ENCODE assay signal across 18 cellular contexts in the genomic region with DNA sequence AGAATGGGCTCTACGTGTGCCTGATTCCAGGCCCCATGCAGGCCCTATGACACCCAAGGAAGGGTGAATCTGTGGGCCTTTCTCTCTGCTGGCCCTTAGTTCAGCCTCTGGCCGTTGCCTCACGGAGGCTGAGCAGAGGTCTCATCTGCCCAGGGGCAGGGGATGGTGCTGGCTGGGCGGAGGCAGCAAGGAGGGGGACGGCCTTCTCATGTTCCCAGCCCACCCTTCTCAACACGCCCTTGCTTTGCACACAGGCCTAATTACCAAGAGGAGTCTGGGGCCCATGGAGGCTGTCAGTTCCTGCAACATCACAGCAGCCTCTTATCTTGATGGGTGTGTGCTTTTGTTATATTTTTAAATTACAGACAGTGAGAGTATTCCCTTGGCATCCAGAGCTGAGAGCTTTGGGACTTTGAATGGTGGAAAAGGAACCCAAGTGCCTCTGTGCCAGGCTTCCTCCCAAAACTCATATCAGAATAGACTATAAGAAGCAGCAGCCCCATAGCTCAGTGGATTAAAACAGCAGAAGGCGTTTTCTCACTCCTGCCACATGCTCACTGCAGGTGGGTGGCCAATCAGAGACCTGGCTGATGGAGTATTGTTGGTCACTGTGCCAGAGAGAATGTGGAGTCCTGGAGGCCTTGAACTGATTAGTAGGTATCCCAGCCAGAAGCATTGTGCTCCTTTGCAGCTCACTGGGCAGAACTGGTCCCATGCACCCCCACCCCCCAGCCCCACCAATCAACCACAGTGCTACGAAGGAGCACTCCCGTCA.
DNase-seq lines count a peak whose midpoint lies in the region; ATAC-seq and TF ChIP-seq lines count a peak whose summit lies in the region.
"Had no signal": no experiment of that assay in that cellular context is flagged by ENCODE, and none has a peak within 500 bp of the region (broad histone marks: within the 10 kb centered on the region; RNA-seq: fewer than 3 reads in every experiment).

No MANE protein-coding gene starts in this region.

- DNase-seq in SK-N-SH: peak; percentile 59
- no peak for DNase-seq in GM23338 (ENCODE audit: low spot score)
- peak; percentile 53 for DNase-seq in retina
- DNase-seq: EL, H9, Kasumi-1, MM.1S, NCI-H1105, NCI-H1694 treated with DMSO at 0.1 percent for 48 hours, NCI-H2107, NCI-H446 had no signal

- POLR2A ChIA-PET in SK-N-SH (lab: Yijun Ruan, JAX): no interaction called here

- H3K9me2 ChIP-seq in SK-N-SH: no peaks in the 10 kb centered on the region
- H3K9me2 ChIP-seq in GM23338 (ENCODE audit: insufficient read depth): no peaks in the 10 kb centered on the region

- no peak for TF ChIP-seq EP300 in SK-N-SH (IDR thresholded peaks at IDR 0.05; ENCODE audit: borderline replicate concordance in 1 of 2, low read depth in 1 of 2, low read length in 1 of 2)

- H3F3A ChIP-seq in SK-N-SH (replicated peaks; ENCODE audit: insufficient read depth) (no peaks in the 10 kb centered on the region), GM23338 (replicated peaks; ENCODE audit: low read depth) (no peaks in the 10 kb centered on the region)

- no peak overlapping the region; a peak in 1 of 4 replicates for H3K27ac ChIP-seq in SK-N-SH (ENCODE audit: low read depth in 2 of 2, low read length in 1 of 2)
- no peak overlapping the region for H3K27ac ChIP-seq in GM23338 (ENCODE audit: low read depth)
- H3K27ac ChIP-seq: A549 had no signal

- H3K27me3 ChIP-seq in SK-N-SH (ENCODE audit: insufficient read depth): no peaks in the 10 kb centered on the region
- no peaks in the 10 kb centered on the region for H3K27me3 ChIP-seq in GM23338 (ENCODE audit: insufficient read depth)

- no peak for TF ChIP-seq RAD21 in SK-N-SH (IDR thresholded peaks at IDR 0.05; ENCODE audit: low read length)

- no peak overlapping the region for H3K4me3 ChIP-seq in SK-N-SH (ENCODE audit: low read depth in 2 of 2, low read length in 1 of 2)
- no peak overlapping the region for H3K4me3 ChIP-seq in GM23338
- H3K4me3 ChIP-seq: A549 had no signal

- no peak for TF ChIP-seq CTCF in SK-N-SH (IDR thresholded peaks at IDR 0.05)
- TF ChIP-seq CTCF in GM23338 (conservative IDR thresholded peaks at IDR 0.05; ENCODE audit: low read depth in 2 of 2): no peak
- TF ChIP-seq CTCF in brain (conservative IDR thresholded peaks at IDR 0.05): no peak

- H3K27ac Mint-ChIP-seq in GM23338 (no peak overlapping the region), brain (peak overlapping the region in 4 of 5 experiments; percentile 48 to 84 (median 80))

- no peaks in the 10 kb centered on the region for H3K9me3 ChIP-seq in SK-N-SH
- H3K9me3 ChIP-seq: A549 had no signal

- H3K4me1 Mint-ChIP-seq in GM23338 (peaks cover 9% of the 10 kb centered on the region), brain (peaks cover 50% of the 10 kb centered on the region)
- H3K4me1 Mint-ChIP-seq: CD14-positive monocyte, IgD-negative memory B cell had no signal

- no peak for ATAC-seq in SK-N-SH treated with all-trans-retinoic acid at 6 μM for 48 hours
- ATAC-seq in GM23338: peak; percentile 50
- ATAC-seq in HG02763 (IDR thresholded peaks at IDR 0.05; ENCODE audit: unreplicated experiment): no peak
- no peak for ATAC-seq in GM19397 (IDR thresholded peaks at IDR 0.05; ENCODE audit: unreplicated experiment)
- ATAC-seq: A549 had no signal

- H3K4me1 ChIP-seq in SK-N-SH (ENCODE audit: control insufficient read depth in 1 of 2, insufficient read depth in 2 of 2, low read depth in 1 of 2, low read length in 1 of 2): peaks cover 0 to 20% of the 10 kb centered on the region in 2 experiments; a peak in 1 of 4 replicates
- H3K4me1 ChIP-seq in GM23338 (ENCODE audit: insufficient read depth): no peaks in the 10 kb centered on the region
- H3K4me1 ChIP-seq: A549 had no signal

- 79% methylated on average over 5 of the region's 9 CpGs for WGBS in SK-N-SH (ENCODE audit: low lambda C conversion rate)

- no peak overlapping the region for H2AFZ ChIP-seq in SK-N-SH (ENCODE audit: low read depth)
- no peak overlapping the region for H2AFZ ChIP-seq in GM23338

- H3K79me2 ChIP-seq in SK-N-SH (ENCODE audit: insufficient read depth): no peaks in the 10 kb centered on the region
- no peaks in the 10 kb centered on the region for H3K79me2 ChIP-seq in GM23338 (replicated peaks; ENCODE audit: insufficient read depth)

- H3K36me3 ChIP-seq in SK-N-SH (replicated peaks in 1 of 2; ENCODE audit: control insufficient read depth in 1 of 2, insufficient read depth in 2 of 2, low read length in 1 of 2): no peaks in the 10 kb centered on the region
- H3K36me3 ChIP-seq in GM23338 (ENCODE audit: insufficient read depth): no peaks in the 10 kb centered on the region

- H4K20me1 ChIP-seq in SK-N-SH (ENCODE audit: insufficient read depth) (no peaks in the 10 kb centered on the region), GM23338 (replicated peaks; ENCODE audit: insufficient read depth) (no peaks in the 10 kb centered on the region)

- CTCF ChIA-PET in SK-N-SH (lab: Yijun Ruan, JAX): interaction anchor here (2.0 kb wide), 1 partner anchor 10 kb away, joined by 4 read pairs; no protein-coding TSS in a partner anchor

- H3K4me3 Mint-ChIP-seq in GM23338 (no peak overlapping the region), brain (no peak overlapping the region)
- H3K4me3 Mint-ChIP-seq: H9, IgD-negative memory B cell had no signal

- H3K4me2 ChIP-seq in SK-N-SH (no peak overlapping the region), GM23338 (no peak overlapping the region)
- H3K4me2 ChIP-seq: A549 had no signal

- H3K36me3 Mint-ChIP-seq in GM23338 (ENCODE audit: low read depth) (no peaks in the 10 kb centered on the region), brain (no peaks in the 10 kb centered on the region)
- H3K36me3 Mint-ChIP-seq: CD14-positive monocyte, IgD-negative memory B cell had no signal

- H3K27me3 Mint-ChIP-seq in GM23338 (ENCODE audit: insufficient read depth, low read depth, poor library complexity) (peaks cover 3% of the 10 kb centered on the region), brain (no peaks in the 10 kb centered on the region)
- H3K27me3 Mint-ChIP-seq: IgD-negative memory B cell had no signal

- no peak overlapping the region for H3K9ac ChIP-seq in SK-N-SH

- H3K9me3 Mint-ChIP-seq in GM23338 (no peaks in the 10 kb centered on the region), brain (peaks cover 0 to 10% (median 0%) of the 10 kb centered on the region in 5 experiments)
- H3K9me3 Mint-ChIP-seq: H9 had no signal

TF ChIP-seq in SK-N-SH, 30 proteins besides CTCF, POLR2A, EP300 and RAD21 (continues in another document):
- TF ChIP-seq RFX5 (IDR thresholded peaks at IDR 0.05; ENCODE audit: low read length): no peak
- TF ChIP-seq FOXM1 (IDR thresholded peaks at IDR 0.05; ENCODE audit: low read depth): no peak
- TF ChIP-seq, protein P1, sequence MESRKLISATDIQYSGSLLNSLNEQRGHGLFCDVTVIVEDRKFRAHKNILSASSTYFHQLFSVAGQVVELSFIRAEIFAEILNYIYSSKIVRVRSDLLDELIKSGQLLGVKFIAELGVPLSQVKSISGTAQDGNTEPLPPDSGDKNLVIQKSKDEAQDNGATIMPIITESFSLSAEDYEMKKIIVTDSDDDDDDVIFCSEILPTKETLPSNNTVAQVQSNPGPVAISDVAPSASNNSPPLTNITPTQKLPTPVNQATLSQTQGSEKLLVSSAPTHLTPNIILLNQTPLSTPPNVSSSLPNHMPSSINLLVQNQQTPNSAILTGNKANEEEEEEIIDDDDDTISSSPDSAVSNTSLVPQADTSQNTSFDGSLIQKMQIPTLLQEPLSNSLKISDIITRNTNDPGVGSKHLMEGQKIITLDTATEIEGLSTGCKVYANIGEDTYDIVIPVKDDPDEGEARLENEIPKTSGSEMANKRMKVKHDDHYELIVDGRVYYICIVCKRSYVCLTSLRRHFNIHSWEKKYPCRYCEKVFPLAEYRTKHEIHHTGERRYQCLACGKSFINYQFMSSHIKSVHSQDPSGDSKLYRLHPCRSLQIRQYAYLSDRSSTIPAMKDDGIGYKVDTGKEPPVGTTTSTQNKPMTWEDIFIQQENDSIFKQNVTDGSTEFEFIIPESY (IDR thresholded peaks at IDR 0.05; ENCODE audit: borderline replicate concordance, low read depth): no peak

TF ChIP-seq in SK-N-SH treated with all-trans-retinoic acid at 6 μM for 48 hours, 23 proteins besides CTCF, POLR2A, EP300 and RAD21 (continues in another document):
- no peak for TF ChIP-seq ZFP3 (CRISPR knock-in tag; IDR thresholded peaks at IDR 0.05)
- TF ChIP-seq ZNF8 (CRISPR knock-in tag; IDR thresholded peaks at IDR 0.05): no peak
- TF ChIP-seq, protein P2, sequence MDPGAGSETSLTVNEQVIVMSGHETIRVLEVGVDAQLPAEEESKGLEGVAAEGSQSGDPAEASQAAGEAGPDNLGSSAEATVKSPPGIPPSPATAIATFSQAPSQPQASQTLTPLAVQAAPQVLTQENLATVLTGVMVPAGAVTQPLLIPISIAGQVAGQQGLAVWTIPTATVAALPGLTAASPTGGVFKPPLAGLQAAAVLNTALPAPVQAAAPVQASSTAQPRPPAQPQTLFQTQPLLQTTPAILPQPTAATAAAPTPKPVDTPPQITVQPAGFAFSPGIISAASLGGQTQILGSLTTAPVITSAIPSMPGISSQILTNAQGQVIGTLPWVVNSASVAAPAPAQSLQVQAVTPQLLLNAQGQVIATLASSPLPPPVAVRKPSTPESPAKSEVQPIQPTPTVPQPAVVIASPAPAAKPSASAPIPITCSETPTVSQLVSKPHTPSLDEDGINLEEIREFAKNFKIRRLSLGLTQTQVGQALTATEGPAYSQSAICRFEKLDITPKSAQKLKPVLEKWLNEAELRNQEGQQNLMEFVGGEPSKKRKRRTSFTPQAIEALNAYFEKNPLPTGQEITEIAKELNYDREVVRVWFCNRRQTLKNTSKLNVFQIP (CRISPR knock-in tag; IDR thresholded peaks at IDR 0.05; ENCODE audit: borderline replicate concordance, low read depth): no peak
